8 cellular contexts compared by ENCODE assay signal in the genomic region with DNA sequence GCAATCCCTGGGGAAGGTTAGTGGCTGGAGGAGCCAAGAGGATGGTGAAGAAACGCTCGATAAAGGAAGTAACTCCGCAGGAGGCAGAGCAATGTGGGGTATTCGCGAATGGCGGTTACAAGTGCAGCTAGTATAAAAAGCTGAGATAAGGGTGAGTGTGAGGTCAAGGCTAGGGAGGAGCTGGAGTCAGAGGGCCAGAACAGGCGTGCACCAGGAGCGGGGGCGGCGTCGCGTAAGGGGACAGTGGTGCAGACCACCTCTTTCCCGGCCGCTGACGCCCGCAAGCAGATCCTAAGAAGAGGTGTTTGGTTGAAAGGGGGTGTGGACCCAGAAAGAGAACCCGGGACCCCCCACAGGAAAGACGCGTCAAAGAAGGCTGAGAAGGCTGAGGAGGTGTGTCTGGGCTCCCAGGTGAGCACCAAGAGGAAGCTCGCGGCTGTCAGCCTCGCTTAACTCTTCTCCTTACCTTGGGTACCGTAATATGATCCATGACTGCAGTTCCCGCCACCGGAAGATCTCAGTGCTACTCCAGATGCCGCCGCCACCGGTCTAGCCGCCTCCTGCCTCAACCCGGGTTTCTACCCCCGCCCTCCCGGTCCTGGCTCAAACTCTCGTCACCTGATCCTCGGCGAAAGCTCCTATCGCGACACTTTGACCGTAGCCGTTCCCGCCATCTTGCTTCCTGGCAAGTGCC. TPM values are rescaled to one million over a fixed set of nuclear protein-coding genes. Genes with fewer than 3 reads are reported as not detected.
A peak's percentile ranks its signal among the peaks of the same experiment; 100 is the strongest.
DNase-seq lines count a peak whose midpoint lies in the region; ATAC-seq and TF ChIP-seq lines count a peak whose summit lies in the region.

TSS of gene MTMR8 (minus strand) at position 579 of the 694 bp plus-strand sequence. CDS start at position 490, 89 bp downstream.

- no peaks in the 10 kb centered on the region for H3F3A ChIP-seq in OCI-LY1 (ENCODE audit: insufficient read depth, low read length)

- peak within 1 kb of the TSS; percentile 89 to 94 for H3K4me3 Mint-ChIP-seq in activated T-cell treated with anti-CD3 and anti-CD28 coated beads, Interleukin-2, amount 50 U/mL, for 72 hours
- H3K4me3 Mint-ChIP-seq in stimulated activated naive CD8-positive, alpha-beta T cell treated with anti-CD3 and anti-CD28 coated beads, Interleukin-15, amount 100 ng/mL, for 72 hours: peak within 1 kb of the TSS; percentile 88 to 92

- no peak for TF ChIP-seq CTCF in OCI-LY1 (IDR thresholded peaks at IDR 0.05; ENCODE audit: low read length)

- no peaks in the 10 kb centered on the region for H3K36me3 ChIP-seq in OCI-LY1 (ENCODE audit: insufficient read depth, low read length)
- H3K36me3 ChIP-seq in neuron (ENCODE audit: insufficient read depth, low read length): no peaks in the 10 kb centered on the region

- peaks cover 7% of the 10 kb centered on the region; the same call in 1 of the 2 replicates for H3K79me2 ChIP-seq in OCI-LY1 (ENCODE audit: insufficient read depth, low read length)

- H3K9me3 Mint-ChIP-seq in activated T-cell treated with anti-CD3 and anti-CD28 coated beads, Interleukin-2, amount 50 U/mL, for 72 hours: peaks cover 5 to 7% of the 10 kb centered on the region in 2 donors
- peaks cover 11 to 15% of the 10 kb centered on the region in 2 donors for H3K9me3 Mint-ChIP-seq in stimulated activated naive CD8-positive, alpha-beta T cell treated with anti-CD3 and anti-CD28 coated beads, Interleukin-15, amount 100 ng/mL, for 72 hours

- H3K27me3 Mint-ChIP-seq in activated T-cell treated with anti-CD3 and anti-CD28 coated beads, Interleukin-2, amount 50 U/mL, for 72 hours (ENCODE audit: low read depth): peaks cover 7% of the 10 kb centered on the region
- H3K27me3 Mint-ChIP-seq in stimulated activated naive CD8-positive, alpha-beta T cell treated with anti-CD3 and anti-CD28 coated beads, Interleukin-15, amount 100 ng/mL, for 72 hours: no peaks in the 10 kb centered on the region

- peaks cover 12% of the 10 kb centered on the region for H3K4me1 Mint-ChIP-seq in activated T-cell treated with anti-CD3 and anti-CD28 coated beads, Interleukin-2, amount 50 U/mL, for 72 hours (ENCODE audit: low read depth)
- H3K4me1 Mint-ChIP-seq in stimulated activated naive CD8-positive, alpha-beta T cell treated with anti-CD3 and anti-CD28 coated beads, Interleukin-15, amount 100 ng/mL, for 72 hours: peaks cover 14% of the 10 kb centered on the region

- H3K9ac ChIP-seq in OCI-LY1 (ENCODE audit: low read length): peak within 1 kb of the TSS; percentile 87

- H3K27me3 ChIP-seq in OCI-LY1 (ENCODE audit: insufficient read depth, low read length) (no peaks in the 10 kb centered on the region), neuron (ENCODE audit: insufficient read depth, low read length) (no peaks in the 10 kb centered on the region)

- no peaks in the 10 kb centered on the region for H4K20me1 ChIP-seq in OCI-LY1 (ENCODE audit: insufficient read depth, low read length)

- H3K4me2 ChIP-seq in OCI-LY1 (ENCODE audit: low read length): peak within 1 kb of the TSS; percentile 96

- peak; percentile 70 for DNase-seq in Ammon's horn (ENCODE audit: low spot score)
- DNase-seq in activated T-cell treated with anti-CD3 and anti-CD28 coated beads, Interleukin-2, amount 50 U/mL, for 72 hours: peak; percentile 79 to 83
- DNase-seq in foreskin melanocyte: peak; percentile 23
- DNase-seq in stimulated activated naive CD8-positive, alpha-beta T cell treated with anti-CD3 and anti-CD28 coated beads, Interleukin-15, amount 100 ng/mL, for 72 hours: peak; percentile 67 to 80

- H3K4me1 ChIP-seq in OCI-LY1 (ENCODE audit: insufficient read depth, low read length, severe bottlenecking) (peaks cover 17% of the 10 kb centered on the region), neuron (ENCODE audit: insufficient read depth, low read length) (no peaks in the 10 kb centered on the region)

- H3K9me3 ChIP-seq in OCI-LY1 (ENCODE audit: low read length) (no peaks in the 10 kb centered on the region), neuron (ENCODE audit: low read length) (no peaks in the 10 kb centered on the region)

- ATAC-seq in GM19328 (IDR thresholded peaks at IDR 0.05; ENCODE audit: unreplicated experiment): peak; percentile 89
- peak; percentile 89 for ATAC-seq in HG03457 (IDR thresholded peaks at IDR 0.05; ENCODE audit: unreplicated experiment)
- peak; percentile 97 to 98 for ATAC-seq in activated T-cell treated with anti-CD3 and anti-CD28 coated beads, Interleukin-2, amount 50 U/mL, for 72 hours (replicated peaks in 1 of 2)
- ATAC-seq in stimulated activated naive CD8-positive, alpha-beta T cell treated with anti-CD3 and anti-CD28 coated beads, Interleukin-15, amount 100 ng/mL, for 72 hours: peak; percentile 97

- H3K27ac Mint-ChIP-seq in activated T-cell treated with anti-CD3 and anti-CD28 coated beads, Interleukin-2, amount 50 U/mL, for 72 hours: peak within 1 kb of the TSS; percentile 62
- peak within 1 kb of the TSS; percentile 87 to 92 for H3K27ac Mint-ChIP-seq in stimulated activated naive CD8-positive, alpha-beta T cell treated with anti-CD3 and anti-CD28 coated beads, Interleukin-15, amount 100 ng/mL, for 72 hours

- H3K36me3 Mint-ChIP-seq in activated T-cell treated with anti-CD3 and anti-CD28 coated beads, Interleukin-2, amount 50 U/mL, for 72 hours (ENCODE audit: insufficient read depth in 2 of 2): peaks cover 0 to 8% of the 10 kb centered on the region in 2 donors

- peak within 1 kb of the TSS; percentile 99 for H2AFZ ChIP-seq in OCI-LY1 (ENCODE audit: low read length)
- peak within 1 kb of the TSS; percentile 78 for H2AFZ ChIP-seq in neuron (ENCODE audit: low read depth, low read length)

- peak within 1 kb of the TSS; percentile 32 for H3K27ac ChIP-seq in OCI-LY1 (ENCODE audit: low read depth, low read length, poor library complexity, severe bottlenecking)

- H3K9me2 ChIP-seq in OCI-LY1 (ENCODE audit: low read depth, low read length): no peaks in the 10 kb centered on the region

- H3K4me3 ChIP-seq in OCI-LY1 (ENCODE audit: low read depth, low read length, poor library complexity, severe bottlenecking) (peak within 1 kb of the TSS; percentile 95), neuron (ENCODE audit: low read length) (peak within 1 kb of the TSS; percentile 75)

RNA-seq across cellular contexts. Expression of gene MTMR8, which starts in this region (rescaled TPM):
- total RNA-seq in activated T-cell treated with anti-CD3 and anti-CD28 coated beads, Interleukin-2, amount 50 U/mL, for 72 hours: 1 to 10 TPM; 4.1 to 5.0 TPM

Comparison
In these comparisons a context has a peak if more than half of its experiments do, and no peak if none do; other contexts are left out.
1. Peak in every context shown above with its lines: DNase-seq, ATAC-seq, H3K4me3 ChIP-seq and H3K27ac ChIP-seq.
2. DNase-seq: peak in every context shown above with its lines; median percentile 81 in activated T-cell treated with anti-CD3 and anti-CD28 coated beads, Interleukin-2, amount 50 U/mL, for 72 hours; 74 in stimulated activated naive CD8-positive, alpha-beta T cell treated with anti-CD3 and anti-CD28 coated beads, Interleukin-15, amount 100 ng/mL, for 72 hours; 70 in Ammon's horn; 23 in foreskin melanocyte.